ENCODE assay signal across 1 cellular context in genomic region chr3:170128259-170128976, GRCh38.
A peak's percentile ranks its signal among the peaks of the same experiment; 100 is the strongest.
TF ChIP-seq lines count a peak whose summit lies in the region.

No MANE protein-coding gene starts in this region.

TF ChIP-seq in GM12878, 131 proteins besides CTCF, POLR2A, EP300 and RAD21 (continued from another document and continues in another):
- TF ChIP-seq ZBTB11 (CRISPR knock-in tag; IDR thresholded peaks at IDR 0.05) (no peak), BACH1 (IDR thresholded peaks at IDR 0.05; ENCODE audit: borderline replicate concordance) (no peak), CBFB (IDR thresholded peaks at IDR 0.05; ENCODE audit: low read depth) (peak; percentile 91), HDGF (IDR thresholded peaks at IDR 0.05) (no peak), CHD4 (IDR thresholded peaks at IDR 0.05) (no peak), SRF (IDR thresholded peaks at IDR 0.05; ENCODE audit: low read depth in 2 of 2, low read length in 2 of 2) (0 out of 4 replicates have a peak, but pooled peaks of 1 of the 2 experiments have one; percentile 41), BCL3 (IDR thresholded peaks at IDR 0.05; ENCODE audit: borderline replicate concordance, insufficient read depth, low read depth, low read length, poor library complexity, severe bottlenecking) (peak; percentile 76), STAT3 (IDR thresholded peaks at IDR 0.05; ENCODE audit: low read depth, low read length) (no peak), IRF4 (IDR thresholded peaks at IDR 0.05; ENCODE audit: low read depth, low read length) (0 out of 2 replicates have a peak, but pooled peaks have one; percentile 20), RAD51 (IDR thresholded peaks at IDR 0.05) (no peak), PBX3 (IDR thresholded peaks at IDR 0.05; ENCODE audit: insufficient replicate concordance, low read depth, low read length) (no peak), ZNF207 (IDR thresholded peaks at IDR 0.05; ENCODE audit: borderline replicate concordance) (no peak), NBN (IDR thresholded peaks at IDR 0.05) (no peak), SMAD1 (IDR thresholded peaks at IDR 0.05; ENCODE audit: low read depth, partially characterized antibody) (no peak), EZH2 (IDR thresholded peaks at IDR 0.05; ENCODE audit: borderline replicate concordance, control insufficient read depth, low read depth, low read length) (no peak), PKNOX1 (IDR thresholded peaks at IDR 0.05) (no peak), ZNF687 (IDR thresholded peaks at IDR 0.05) (peak; percentile 38; the same call in 1 of the 2 replicates), NKRF (conservative IDR thresholded peaks at IDR 0.05) (0 out of 2 replicates have a peak, but pooled peaks have one; percentile 40)
- TF ChIP-seq, protein P1, sequence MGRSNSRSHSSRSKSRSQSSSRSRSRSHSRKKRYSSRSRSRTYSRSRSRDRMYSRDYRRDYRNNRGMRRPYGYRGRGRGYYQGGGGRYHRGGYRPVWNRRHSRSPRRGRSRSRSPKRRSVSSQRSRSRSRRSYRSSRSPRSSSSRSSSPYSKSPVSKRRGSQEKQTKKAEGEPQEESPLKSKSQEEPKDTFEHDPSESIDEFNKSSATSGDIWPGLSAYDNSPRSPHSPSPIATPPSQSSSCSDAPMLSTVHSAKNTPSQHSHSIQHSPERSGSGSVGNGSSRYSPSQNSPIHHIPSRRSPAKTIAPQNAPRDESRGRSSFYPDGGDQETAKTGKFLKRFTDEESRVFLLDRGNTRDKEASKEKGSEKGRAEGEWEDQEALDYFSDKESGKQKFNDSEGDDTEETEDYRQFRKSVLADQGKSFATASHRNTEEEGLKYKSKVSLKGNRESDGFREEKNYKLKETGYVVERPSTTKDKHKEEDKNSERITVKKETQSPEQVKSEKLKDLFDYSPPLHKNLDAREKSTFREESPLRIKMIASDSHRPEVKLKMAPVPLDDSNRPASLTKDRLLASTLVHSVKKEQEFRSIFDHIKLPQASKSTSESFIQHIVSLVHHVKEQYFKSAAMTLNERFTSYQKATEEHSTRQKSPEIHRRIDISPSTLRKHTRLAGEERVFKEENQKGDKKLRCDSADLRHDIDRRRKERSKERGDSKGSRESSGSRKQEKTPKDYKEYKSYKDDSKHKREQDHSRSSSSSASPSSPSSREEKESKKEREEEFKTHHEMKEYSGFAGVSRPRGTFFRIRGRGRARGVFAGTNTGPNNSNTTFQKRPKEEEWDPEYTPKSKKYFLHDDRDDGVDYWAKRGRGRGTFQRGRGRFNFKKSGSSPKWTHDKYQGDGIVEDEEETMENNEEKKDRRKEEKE (IDR thresholded peaks at IDR 0.05) = no peak
- TF ChIP-seq, protein P2, sequence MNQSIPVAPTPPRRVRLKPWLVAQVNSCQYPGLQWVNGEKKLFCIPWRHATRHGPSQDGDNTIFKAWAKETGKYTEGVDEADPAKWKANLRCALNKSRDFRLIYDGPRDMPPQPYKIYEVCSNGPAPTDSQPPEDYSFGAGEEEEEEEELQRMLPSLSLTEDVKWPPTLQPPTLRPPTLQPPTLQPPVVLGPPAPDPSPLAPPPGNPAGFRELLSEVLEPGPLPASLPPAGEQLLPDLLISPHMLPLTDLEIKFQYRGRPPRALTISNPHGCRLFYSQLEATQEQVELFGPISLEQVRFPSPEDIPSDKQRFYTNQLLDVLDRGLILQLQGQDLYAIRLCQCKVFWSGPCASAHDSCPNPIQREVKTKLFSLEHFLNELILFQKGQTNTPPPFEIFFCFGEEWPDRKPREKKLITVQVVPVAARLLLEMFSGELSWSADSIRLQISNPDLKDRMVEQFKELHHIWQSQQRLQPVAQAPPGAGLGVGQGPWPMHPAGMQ (IDR thresholded peaks at IDR 0.05; ENCODE audit: borderline replicate concordance) = no peak
- TF ChIP-seq, protein P3, sequence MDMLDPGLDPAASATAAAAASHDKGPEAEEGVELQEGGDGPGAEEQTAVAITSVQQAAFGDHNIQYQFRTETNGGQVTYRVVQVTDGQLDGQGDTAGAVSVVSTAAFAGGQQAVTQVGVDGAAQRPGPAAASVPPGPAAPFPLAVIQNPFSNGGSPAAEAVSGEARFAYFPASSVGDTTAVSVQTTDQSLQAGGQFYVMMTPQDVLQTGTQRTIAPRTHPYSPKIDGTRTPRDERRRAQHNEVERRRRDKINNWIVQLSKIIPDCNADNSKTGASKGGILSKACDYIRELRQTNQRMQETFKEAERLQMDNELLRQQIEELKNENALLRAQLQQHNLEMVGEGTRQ (IDR thresholded peaks at IDR 0.05; ENCODE audit: borderline replicate concordance, low read depth, low read length) = no peak
- TF ChIP-seq, protein P4, sequence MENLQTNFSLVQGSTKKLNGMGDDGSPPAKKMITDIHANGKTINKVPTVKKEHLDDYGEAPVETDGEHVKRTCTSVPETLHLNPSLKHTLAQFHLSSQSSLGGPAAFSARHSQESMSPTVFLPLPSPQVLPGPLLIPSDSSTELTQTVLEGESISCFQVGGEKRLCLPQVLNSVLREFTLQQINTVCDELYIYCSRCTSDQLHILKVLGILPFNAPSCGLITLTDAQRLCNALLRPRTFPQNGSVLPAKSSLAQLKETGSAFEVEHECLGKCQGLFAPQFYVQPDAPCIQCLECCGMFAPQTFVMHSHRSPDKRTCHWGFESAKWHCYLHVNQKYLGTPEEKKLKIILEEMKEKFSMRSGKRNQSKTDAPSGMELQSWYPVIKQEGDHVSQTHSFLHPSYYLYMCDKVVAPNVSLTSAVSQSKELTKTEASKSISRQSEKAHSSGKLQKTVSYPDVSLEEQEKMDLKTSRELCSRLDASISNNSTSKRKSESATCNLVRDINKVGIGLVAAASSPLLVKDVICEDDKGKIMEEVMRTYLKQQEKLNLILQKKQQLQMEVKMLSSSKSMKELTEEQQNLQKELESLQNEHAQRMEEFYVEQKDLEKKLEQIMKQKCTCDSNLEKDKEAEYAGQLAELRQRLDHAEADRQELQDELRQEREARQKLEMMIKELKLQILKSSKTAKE (IDR thresholded peaks at IDR 0.05; ENCODE audit: low read depth, poor library complexity, severe bottlenecking) = peak; percentile 36
- TF ChIP-seq, protein P5, sequence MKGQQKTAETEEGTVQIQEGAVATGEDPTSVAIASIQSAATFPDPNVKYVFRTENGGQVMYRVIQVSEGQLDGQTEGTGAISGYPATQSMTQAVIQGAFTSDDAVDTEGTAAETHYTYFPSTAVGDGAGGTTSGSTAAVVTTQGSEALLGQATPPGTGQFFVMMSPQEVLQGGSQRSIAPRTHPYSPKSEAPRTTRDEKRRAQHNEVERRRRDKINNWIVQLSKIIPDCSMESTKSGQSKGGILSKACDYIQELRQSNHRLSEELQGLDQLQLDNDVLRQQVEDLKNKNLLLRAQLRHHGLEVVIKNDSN (IDR thresholded peaks at IDR 0.05; ENCODE audit: borderline replicate concordance, extremely low read length, insufficient read depth, low read depth, low read length) = no peak
